ENCODE assay signal across 1 cellular context in the genomic region with DNA sequence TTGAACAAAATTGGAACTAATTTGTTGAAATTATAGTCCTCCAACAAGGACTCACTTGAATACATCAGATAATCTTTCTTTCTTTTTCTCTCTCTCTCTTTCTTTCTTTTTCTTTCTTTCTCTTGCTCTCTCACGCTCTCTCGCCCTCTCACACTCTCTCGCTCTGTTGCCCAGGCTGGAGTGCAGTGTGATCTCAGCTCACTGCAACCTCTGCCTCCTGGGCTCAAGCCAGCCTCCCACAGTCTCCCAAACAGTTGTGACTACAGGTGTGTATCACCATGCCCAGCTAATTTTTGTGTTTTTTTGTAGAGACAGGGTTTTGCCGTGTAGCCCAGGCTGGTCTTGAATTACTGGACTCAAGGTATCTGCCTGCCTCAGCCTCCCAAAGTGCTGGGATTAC.
TF ChIP-seq lines count a peak whose summit lies in the region.

No MANE protein-coding gene starts in this region.

TF ChIP-seq in GM23338, 12 proteins besides CTCF, POLR2A, EP300 and RAD21 (continued from another document):
- TF ChIP-seq, protein P1, sequence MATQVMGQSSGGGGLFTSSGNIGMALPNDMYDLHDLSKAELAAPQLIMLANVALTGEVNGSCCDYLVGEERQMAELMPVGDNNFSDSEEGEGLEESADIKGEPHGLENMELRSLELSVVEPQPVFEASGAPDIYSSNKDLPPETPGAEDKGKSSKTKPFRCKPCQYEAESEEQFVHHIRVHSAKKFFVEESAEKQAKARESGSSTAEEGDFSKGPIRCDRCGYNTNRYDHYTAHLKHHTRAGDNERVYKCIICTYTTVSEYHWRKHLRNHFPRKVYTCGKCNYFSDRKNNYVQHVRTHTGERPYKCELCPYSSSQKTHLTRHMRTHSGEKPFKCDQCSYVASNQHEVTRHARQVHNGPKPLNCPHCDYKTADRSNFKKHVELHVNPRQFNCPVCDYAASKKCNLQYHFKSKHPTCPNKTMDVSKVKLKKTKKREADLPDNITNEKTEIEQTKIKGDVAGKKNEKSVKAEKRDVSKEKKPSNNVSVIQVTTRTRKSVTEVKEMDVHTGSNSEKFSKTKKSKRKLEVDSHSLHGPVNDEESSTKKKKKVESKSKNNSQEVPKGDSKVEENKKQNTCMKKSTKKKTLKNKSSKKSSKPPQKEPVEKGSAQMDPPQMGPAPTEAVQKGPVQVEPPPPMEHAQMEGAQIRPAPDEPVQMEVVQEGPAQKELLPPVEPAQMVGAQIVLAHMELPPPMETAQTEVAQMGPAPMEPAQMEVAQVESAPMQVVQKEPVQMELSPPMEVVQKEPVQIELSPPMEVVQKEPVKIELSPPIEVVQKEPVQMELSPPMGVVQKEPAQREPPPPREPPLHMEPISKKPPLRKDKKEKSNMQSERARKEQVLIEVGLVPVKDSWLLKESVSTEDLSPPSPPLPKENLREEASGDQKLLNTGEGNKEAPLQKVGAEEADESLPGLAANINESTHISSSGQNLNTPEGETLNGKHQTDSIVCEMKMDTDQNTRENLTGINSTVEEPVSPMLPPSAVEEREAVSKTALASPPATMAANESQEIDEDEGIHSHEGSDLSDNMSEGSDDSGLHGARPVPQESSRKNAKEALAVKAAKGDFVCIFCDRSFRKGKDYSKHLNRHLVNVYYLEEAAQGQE (IDR thresholded peaks at IDR 0.05; ENCODE audit: unreplicated experiment) = no peak
- no peak for TF ChIP-seq JUNB (IDR thresholded peaks at IDR 0.05; ENCODE audit: unreplicated experiment)
